In the genomic region with DNA sequence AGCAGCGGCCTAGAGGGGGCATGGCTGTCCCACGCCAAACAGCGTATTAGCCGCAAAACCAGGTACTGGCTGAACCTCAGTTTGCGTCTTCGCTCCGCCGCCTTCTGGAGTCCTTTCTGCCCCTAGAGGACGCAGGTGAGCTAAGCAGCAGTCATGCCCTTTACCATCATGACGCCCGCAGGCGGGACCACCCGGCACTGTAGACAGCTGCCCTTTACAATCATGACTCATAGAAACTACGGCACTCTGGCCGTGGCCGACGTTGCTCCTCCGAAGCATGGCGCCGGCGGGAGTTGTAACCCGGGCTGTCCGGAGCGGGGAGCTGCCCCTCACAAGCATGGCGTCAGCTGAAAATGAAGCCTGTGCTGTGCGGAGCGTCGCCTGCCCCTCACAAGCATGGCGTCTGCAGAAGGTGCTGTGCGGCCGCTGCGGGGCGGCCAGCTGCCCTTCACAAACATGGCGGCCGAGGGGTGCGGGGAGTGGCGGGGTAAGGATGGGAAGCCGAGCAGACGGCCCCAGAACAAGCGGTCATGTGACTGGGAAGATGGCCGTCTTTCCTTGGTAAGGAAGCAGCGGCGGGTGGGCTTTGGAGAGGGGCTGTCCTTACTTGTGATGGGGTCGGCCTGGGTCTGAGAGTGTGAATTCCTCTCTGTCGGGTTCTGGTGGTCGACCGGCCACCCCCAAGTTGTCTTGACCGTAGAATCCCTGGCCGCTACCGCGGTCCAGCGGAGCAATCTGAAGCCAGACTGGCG, we compare ENCODE assay signal across 8 cellular contexts. TPM values are rescaled to one million over a fixed set of nuclear protein-coding genes. Genes with fewer than 3 reads are reported as not detected.
DNase-seq lines count a peak whose midpoint lies in the region; ATAC-seq, FAIRE-seq and TF ChIP-seq lines count a peak whose summit lies in the region.

Gene VPS35L (plus strand): TSS at position 518 of the 752 bp plus-strand sequence. CDS start 27 bp downstream, at position 545.

- H3K4me3 ChIP-seq in BLaER1: peak within 1 kb of the TSS; percentile 73
- H3K4me3 ChIP-seq in colonic mucosa: peak within 1 kb of the TSS; percentile 76

- no peaks in the 10 kb centered on the region for H3K27me3 Mint-ChIP-seq in activated CD4-positive, alpha-beta T cell treated with anti-CD3 and anti-CD28 coated beads, Interleukin-2, amount 10 ng/mL, durations not matched to agents 24 days and 14 days

- peak; percentile 69 for DNase-seq in GM19239 (ENCODE audit: insufficient read length, low spot score)
- DNase-seq in NCI-H524 treated with DMSO at 0.1 percent for 48 hours (lab: John Stamatoyannopoulos, UW): peak; percentile 97
- peak; percentile 99 for DNase-seq in activated CD4-positive, alpha-beta T cell treated with anti-CD3 and anti-CD28 coated beads, Interleukin-2, amount 10 ng/mL, durations not matched to agents 24 days and 14 days
- peak; percentile 96 for DNase-seq in colonic mucosa
- peak; percentile 92 to 93 for DNase-seq in stimulated activated CD4-positive, alpha-beta T cell treated with anti-CD3 and anti-CD28 coated beads, Interleukin-1b, Interleukin-23, amount 100 ng/mL, for 4 hours (ENCODE audit: low read depth in 2 of 2)

- H3K27ac ChIP-seq in BLaER1 (peak within 1 kb of the TSS; percentile 82), colonic mucosa (peak within 1 kb of the TSS; percentile 76), layer of hippocampus (ENCODE audit: low read depth, low read length) (peak within 1 kb of the TSS; percentile 96)

- peak within 1 kb of the TSS; percentile 97 for H3K4me3 Mint-ChIP-seq in activated CD4-positive, alpha-beta T cell treated with anti-CD3 and anti-CD28 coated beads, Interleukin-2, amount 10 ng/mL, durations not matched to agents 24 days and 14 days

- H4K20me1 ChIP-seq in BLaER1: no peaks in the 10 kb centered on the region

- peaks cover 12% of the 10 kb centered on the region for H3K4me1 Mint-ChIP-seq in activated CD4-positive, alpha-beta T cell treated with anti-CD3 and anti-CD28 coated beads, Interleukin-2, amount 10 ng/mL, durations not matched to agents 24 days and 14 days

- peak within 1 kb of the TSS; percentile 90 for H3K4me2 ChIP-seq in BLaER1

- peak; percentile 90 for ATAC-seq in HG03457 (IDR thresholded peaks at IDR 0.05; ENCODE audit: unreplicated experiment)

- no peaks in the 10 kb centered on the region for H3K9me3 ChIP-seq in BLaER1
- no peaks in the 10 kb centered on the region for H3K9me3 ChIP-seq in colonic mucosa

- H3K36me3 Mint-ChIP-seq in activated CD4-positive, alpha-beta T cell treated with anti-CD3 and anti-CD28 coated beads, Interleukin-2, amount 10 ng/mL, durations not matched to agents 24 days and 14 days (ENCODE audit: low read depth): peaks cover 7% of the 10 kb centered on the region

- H3K36me3 ChIP-seq in BLaER1 (peaks cover 24% of the 10 kb centered on the region), colonic mucosa (no peaks in the 10 kb centered on the region)

- H3K27me3 ChIP-seq in BLaER1: no peaks in the 10 kb centered on the region
- no peaks in the 10 kb centered on the region for H3K27me3 ChIP-seq in colonic mucosa
- no peaks in the 10 kb centered on the region for H3K27me3 ChIP-seq in layer of hippocampus (ENCODE audit: control insufficient read depth, insufficient read depth, low read length)

- peaks cover 9% of the 10 kb centered on the region for H3K4me1 ChIP-seq in BLaER1
- H3K4me1 ChIP-seq in colonic mucosa: no peaks in the 10 kb centered on the region

- H3K9ac ChIP-seq in BLaER1: peak within 1 kb of the TSS; percentile 83
- peak within 1 kb of the TSS; percentile 89 to 94 for H3K9ac ChIP-seq in colonic mucosa (ENCODE audit: low read depth in 2 of 2, low read length in 2 of 2)

- H3K9me3 Mint-ChIP-seq in activated CD4-positive, alpha-beta T cell treated with anti-CD3 and anti-CD28 coated beads, Interleukin-2, amount 10 ng/mL, durations not matched to agents 24 days and 14 days: no peaks in the 10 kb centered on the region

- intact Hi-C loops in activated CD4-positive, alpha-beta T cell treated with anti-CD3 and anti-CD28 coated beads, Interleukin-2, amount 10 ng/mL, durations not matched to agents 24 days and 14 days (cut with micrococcal nuclease): loop anchor here (1.0 to 2.0 kb wide), 3 partner anchors 32 to 488 kb away; partner anchors contain the start of genes CCP110, COQ7, IQCK and KNOP1
- intact Hi-C loops in colonic mucosa (cut with DNase I): no loop called here

- peak; percentile 93 for FAIRE-seq in GM19239 (lab: Jason Lieb, UNC)

- TF ChIP-seq CTCF in colonic mucosa (IDR thresholded peaks at IDR 0.05): peak; percentile 71

- peak within 1 kb of the TSS; percentile 95 for H3K27ac Mint-ChIP-seq in activated CD4-positive, alpha-beta T cell treated with anti-CD3 and anti-CD28 coated beads, Interleukin-2, amount 10 ng/mL, durations not matched to agents 24 days and 14 days

RNA-seq across cellular contexts. Expression of gene VPS35L, which starts in this region (rescaled TPM):
- total RNA-seq in activated CD4-positive, alpha-beta T cell treated with anti-CD3 and anti-CD28 coated beads, Interleukin-2, amount 10 ng/mL, durations not matched to agents 24 days and 14 days: 37.8 and 41.9 TPM in 2 replicates
- total RNA-seq in colonic mucosa: 10 to 100 TPM; 38.0 to 43.7 TPM

Comparison
In these comparisons a context has a peak if more than half of its experiments do, and no peak if none do; other contexts are left out.
1. Peak in every context shown above with its lines: DNase-seq, ATAC-seq, H3K4me3 ChIP-seq and H3K27ac ChIP-seq.